ENCODE assay signal across 15 cellular contexts in genomic region chr2:26297061-26297460, GRCh38. TPM values are rescaled to one million over a fixed set of nuclear protein-coding genes. Genes with fewer than 3 reads are reported as not detected.
DNase-seq lines count a peak whose midpoint lies in the region; TF ChIP-seq lines count a peak whose summit lies in the region.
"Had no signal": no experiment of that assay in that cellular context is flagged by ENCODE, and none has a peak within 500 bp of the region (broad histone marks: within the 10 kb centered on the region; RNA-seq: fewer than 3 reads in every experiment).

No MANE protein-coding gene starts in this region.

- H4K91ac ChIP-seq in trophoblast cell (ENCODE audit: low read depth, low read length): no peak overlapping the region

- no peak overlapping the region for H3K27ac Mint-ChIP-seq in MCF 10A (ENCODE audit: low read depth, unreplicated experiment)
- H3K27ac Mint-ChIP-seq: CD8-positive, alpha-beta T cell; HFFc6 had no signal

- H3K9me3 ChIP-seq in breast epithelium: no peaks in the 10 kb centered on the region
- no peaks in the 10 kb centered on the region for H3K9me3 ChIP-seq in mammary epithelial cell (replicated peaks; ENCODE audit: insufficient read depth, low read length)
- H3K9me3 ChIP-seq in trophoblast cell (ENCODE audit: insufficient read depth, low read depth, low read length): no peaks in the 10 kb centered on the region
- H3K9me3 ChIP-seq in effector memory CD4-positive, alpha-beta T cell (ENCODE audit: control insufficient read depth, low read length): no peaks in the 10 kb centered on the region
- H3K9me3 ChIP-seq in A673 (ENCODE audit: low read depth, low read length, poor library complexity, severe bottlenecking): no peaks in the 10 kb centered on the region
- H3K9me3 ChIP-seq: BE2C, HAP-1 had no signal

- H4K20me1 ChIP-seq in mammary epithelial cell (ENCODE audit: insufficient read depth, low read length): no peaks in the 10 kb centered on the region

- no peaks in the 10 kb centered on the region for H3K36me3 ChIP-seq in breast epithelium
- no peaks in the 10 kb centered on the region for H3K36me3 ChIP-seq in mammary epithelial cell (ENCODE audit: insufficient read depth, low read length)
- H3K36me3 ChIP-seq in trophoblast cell (ENCODE audit: control insufficient read depth in 1 of 2, insufficient read depth in 2 of 2, low read length in 2 of 2): no peaks in the 10 kb centered on the region
- H3K36me3 ChIP-seq in effector memory CD4-positive, alpha-beta T cell (ENCODE audit: control insufficient read depth, insufficient read depth, low read length): no peaks in the 10 kb centered on the region
- no peaks in the 10 kb centered on the region for H3K36me3 ChIP-seq in A673 (ENCODE audit: insufficient read depth, low read length, poor library complexity, severe bottlenecking)
- H3K36me3 ChIP-seq: BE2C, HAP-1 had no signal

- H2AK5ac ChIP-seq in trophoblast cell (ENCODE audit: low read length): no peak overlapping the region

- WGBS in mammary epithelial cell (ENCODE audit: low coverage, missing lambda C conversion rate): 63% methylated on average over 3 of the region's 3 CpGs
- WGBS in trophoblast cell (ENCODE audit: extremely low coverage, insufficient coverage, insufficient read length): 100% methylated on average over 1 of the region's 3 CpGs

- no peak overlapping the region for H3K4me3 Mint-ChIP-seq in MCF 10A (ENCODE audit: unreplicated experiment)
- H3K4me3 Mint-ChIP-seq: CD8-positive, alpha-beta T cell; HFFc6 had no signal

- H3K23ac ChIP-seq in trophoblast cell (ENCODE audit: low read length): no peak overlapping the region

- no peak for TF ChIP-seq POLR2A in breast epithelium (IDR thresholded peaks at IDR 0.05)

- DNase-seq in breast epithelium (ENCODE audit: low spot score in 2 of 2): no peak
- no peak for DNase-seq in MCF 10A (ENCODE audit: unreplicated experiment)
- DNase-seq in mammary epithelial cell: no peak
- peak; percentile 25 to 60 for DNase-seq in trophoblast cell
- DNase-seq in NK-92 (lab: John Stamatoyannopoulos, UW; ENCODE audit: unreplicated experiment): no peak
- no peak for DNase-seq in effector memory CD4-positive, alpha-beta T cell
- no peak for DNase-seq in A673 (ENCODE audit: low spot score)
- DNase-seq: BE2C; CD8-positive, alpha-beta T cell; COR-L47; HFFc6 had no signal

- peak overlapping the region; percentile 46 for H2BK12ac ChIP-seq in trophoblast cell (ENCODE audit: low read length)

- no peak overlapping the region for H3K18ac ChIP-seq in trophoblast cell (ENCODE audit: low read length)

- H2BK5ac ChIP-seq in trophoblast cell (ENCODE audit: low read depth, low read length, poor library complexity): peak overlapping the region; percentile 46

- no peaks in the 10 kb centered on the region for H3K27me3 ChIP-seq in breast epithelium
- H3K27me3 ChIP-seq in mammary epithelial cell (ENCODE audit: insufficient read depth, low read length): no peaks in the 10 kb centered on the region
- H3K27me3 ChIP-seq in trophoblast cell (ENCODE audit: insufficient read depth, low read length): no peaks in the 10 kb centered on the region
- H3K27me3 ChIP-seq in effector memory CD4-positive, alpha-beta T cell (replicated peaks; ENCODE audit: control insufficient read depth, insufficient read depth, low read length, poor library complexity, severe bottlenecking): no peaks in the 10 kb centered on the region
- H3K27me3 ChIP-seq in A673 (replicated peaks; ENCODE audit: insufficient read depth, low read depth, low read length, poor library complexity): no peaks in the 10 kb centered on the region
- H3K27me3 ChIP-seq: BE2C had no signal

- H3K9ac ChIP-seq in mammary epithelial cell (ENCODE audit: insufficient read depth, low read length) (no peak overlapping the region), trophoblast cell (ENCODE audit: low read length) (no peak overlapping the region)
- H3K9ac ChIP-seq: KMS-11 had no signal

- no peak overlapping the region for H3K4me2 ChIP-seq in mammary epithelial cell (ENCODE audit: insufficient read depth, low read depth, low read length)
- peak overlapping the region; percentile 2 for H3K4me2 ChIP-seq in trophoblast cell (ENCODE audit: low read length)
- H3K4me2 ChIP-seq: KMS-11 had no signal

- H3K27ac ChIP-seq in breast epithelium (peak overlapping the region; percentile 42 to 65), mammary epithelial cell (ENCODE audit: insufficient read depth, low read depth, low read length) (no peak overlapping the region), trophoblast cell (ENCODE audit: low read depth, low read length) (no peak overlapping the region), A673 (ENCODE audit: low read depth, low read length, poor library complexity, severe bottlenecking) (no peak overlapping the region)
- H3K27ac ChIP-seq in effector memory CD4-positive, alpha-beta T cell (ENCODE audit: insufficient read depth, low read length, poor library complexity, severe bottlenecking): no peak overlapping the region
- H3K27ac ChIP-seq: C4-2B, KMS-11 had no signal

- H3K9me3 Mint-ChIP-seq in MCF 10A (ENCODE audit: unreplicated experiment): no peaks in the 10 kb centered on the region
- H3K9me3 Mint-ChIP-seq: HFFc6 had no signal

- intact Hi-C loops in breast epithelium (cut with DNase I; ENCODE audit: low total_unique reads): no loop called here
- intact Hi-C loops in MCF 10A (cut with micrococcal nuclease): no loop called here
- intact Hi-C loops in mammary epithelial cell (cut with micrococcal nuclease): no loop called here
- intact Hi-C loops in A673 (cut with micrococcal nuclease; ENCODE audit: unreplicated experiment): no loop called here

- H3K79me2 ChIP-seq in mammary epithelial cell (ENCODE audit: insufficient read depth, low read length) (no peaks in the 10 kb centered on the region), trophoblast cell (ENCODE audit: control insufficient read depth, insufficient read depth, low read length, poor library complexity) (peaks cover 3% of the 10 kb centered on the region)

- TF ChIP-seq CTCF in breast epithelium (IDR thresholded peaks at IDR 0.05): no peak
- TF ChIP-seq CTCF in MCF 10A (IDR thresholded peaks at IDR 0.05; ENCODE audit: unreplicated experiment): no peak
- TF ChIP-seq CTCF in mammary epithelial cell (conservative IDR thresholded peaks at IDR 0.05 in 1 of 2, IDR thresholded peaks at IDR 0.05 in 1 of 2; ENCODE audit: extremely low read depth in 1 of 2, insufficient read depth in 1 of 2, low read depth in 1 of 2, low read length in 2 of 2): no peak
- no peak for TF ChIP-seq CTCF in A673 (conservative IDR thresholded peaks at IDR 0.05; ENCODE audit: low read depth, low read length)

- no peak overlapping the region for H3K14ac ChIP-seq in trophoblast cell (ENCODE audit: low read length)

- H3K79me1 ChIP-seq in trophoblast cell (ENCODE audit: low read length): peaks cover 20% of the 10 kb centered on the region

- no peak overlapping the region for H4K12ac ChIP-seq in trophoblast cell (ENCODE audit: low read depth, low read length)

- CTCF ChIA-PET in MCF 10A (lab: Yijun Ruan, JAX) (no interaction called here), mammary epithelial cell (lab: Charles Lee; ENCODE audit: low non-redundant PET) (no interaction called here), A673 (lab: Charles Lee) (no interaction called here)

- H3K4me3 ChIP-seq in breast epithelium: no peak overlapping the region
- no peak overlapping the region for H3K4me3 ChIP-seq in mammary epithelial cell (replicated peaks in 1 of 3; ENCODE audit: insufficient read depth in 1 of 3, low read depth in 2 of 3, low read length in 3 of 3)
- no peak overlapping the region for H3K4me3 ChIP-seq in trophoblast cell (ENCODE audit: low read depth, low read length)
- no peak overlapping the region for H3K4me3 ChIP-seq in effector memory CD4-positive, alpha-beta T cell (ENCODE audit: insufficient read depth, low read depth, low read length, poor library complexity, severe bottlenecking)
- H3K4me3 ChIP-seq in A673 (ENCODE audit: low read depth, low read length, poor library complexity, severe bottlenecking): no peak overlapping the region
- H3K4me3 ChIP-seq: GM12878, HAP-1 had no signal

- BruUV-seq in MCF 10A (replicated peaks; lab: Mats Ljungman, UMichigan): no TSS peak
- BruUV-seq in mammary epithelial cell (replicated peaks; lab: Mats Ljungman, UMichigan): no TSS peak
- BruUV-seq in A673 (replicated peaks; lab: Mats Ljungman, UMichigan): no TSS peak

- POLR2A ChIA-PET in MCF 10A (lab: Yijun Ruan, JAX) (interaction anchor here (0.6 to 7.9 kb wide), 6 partner anchors 12 to 59 kb away, joined by 3 to 177 read pairs (median 18); partner anchors contain the start of genes HADHA and HADHB), A673 (lab: Charles Lee; ENCODE audit: low non-redundant PET) (interaction anchor here (0.6 to 0.7 kb wide), 2 partner anchors 22 to 347 kb away, joined by 3 read pairs; no protein-coding TSS in a partner anchor)

- H2AFZ ChIP-seq in mammary epithelial cell (ENCODE audit: low read depth, low read length) (peak overlapping the region; percentile 35), trophoblast cell (ENCODE audit: insufficient read depth, low read length, poor library complexity) (no peak overlapping the region)

- dilution Hi-C loops in mammary epithelial cell (cut with HindIII; ENCODE audit: low sequenced_read_pairs): no loop called here

- in situ Hi-C loops in mammary epithelial cell (cut with MboI; ENCODE audit: low sequenced_read_pairs in 2 of 2): no loop called here

- no peak overlapping the region for H4K8ac ChIP-seq in trophoblast cell (ENCODE audit: low read depth, low read length)

- H3K36me3 Mint-ChIP-seq in MCF 10A (ENCODE audit: insufficient read depth, unreplicated experiment): no peaks in the 10 kb centered on the region
- H3K36me3 Mint-ChIP-seq: CD8-positive, alpha-beta T cell had no signal

- H3K4me1 ChIP-seq in breast epithelium: peaks cover 2 to 5% of the 10 kb centered on the region in 2 donors
- peaks cover 35% of the 10 kb centered on the region for H3K4me1 ChIP-seq in mammary epithelial cell (ENCODE audit: insufficient read depth, low read length)
- H3K4me1 ChIP-seq in trophoblast cell (ENCODE audit: control insufficient read depth in 1 of 2, insufficient read depth in 2 of 2, low read length in 2 of 2): peaks cover 20 to 23% of the 10 kb centered on the region in 2 experiments
- peaks cover 11% of the 10 kb centered on the region for H3K4me1 ChIP-seq in effector memory CD4-positive, alpha-beta T cell (ENCODE audit: control insufficient read depth, insufficient read depth, low read length, poor library complexity, severe bottlenecking)
- H3K4me1 ChIP-seq in A673 (ENCODE audit: insufficient read depth, low read length, poor library complexity, severe bottlenecking): peaks cover 9% of the 10 kb centered on the region
- H3K4me1 ChIP-seq: BE2C had no signal

- peak overlapping the region; percentile 54 for H2BK120ac ChIP-seq in trophoblast cell (ENCODE audit: insufficient read depth, low read length, poor library complexity)

- H3K27me3 Mint-ChIP-seq in MCF 10A (ENCODE audit: insufficient read depth, unreplicated experiment): no peaks in the 10 kb centered on the region

- H3K4ac ChIP-seq in trophoblast cell (ENCODE audit: low read depth, low read length): no peak overlapping the region

- peaks cover 8% of the 10 kb centered on the region for H3K4me1 Mint-ChIP-seq in MCF 10A (ENCODE audit: insufficient read depth, unreplicated experiment)

RNA-seq across cellular contexts. Expression of gene SELENOI, which starts 48.9 kb away (rescaled TPM):
- total RNA-seq in breast epithelium: 10 to 100 TPM in 2 of 3 donors, 1 to 10 TPM in 1; 6.6 to 26.3 (median 17.4) TPM
- total RNA-seq in MCF 10A (2022): 43.8 and 51.0 TPM in 2 replicates
- 10 to 100 TPM; 42.7 to 64.1 TPM for total RNA-seq in mammary epithelial cell
- polyA plus RNA-seq in mammary epithelial cell: 16.8 TPM
- 96.3 TPM for polyA minus RNA-seq in mammary epithelial cell
- 13.7 and 14.1 TPM in 2 replicates for polyA plus RNA-seq in trophoblast cell (2013)
- total RNA-seq in A673 (2021): 48.5 and 62.7 TPM in 2 replicates

RNA-seq across cellular contexts. Expression of gene ADGRF3, which starts 49.5 kb away (rescaled TPM):
- under 1 TPM in 1 of 3 donors, not detected in 2; under 0.01 TPM for total RNA-seq in breast epithelium
- 0.17 TPM in 1 of 2 replicates, not detected in the other for total RNA-seq in MCF 10A (2022)
- under 1 TPM; 0.17 to 0.45 TPM for total RNA-seq in mammary epithelial cell
- polyA plus RNA-seq in mammary epithelial cell: 0.07 TPM
- polyA minus RNA-seq in mammary epithelial cell: not detected
- polyA plus RNA-seq in trophoblast cell (2013): 0.01 and 0.03 TPM in 2 replicates
- 0.39 and 1.1 TPM in 2 replicates for total RNA-seq in A673 (2021)

RNA-seq across cellular contexts. Expression of gene HADHB, which starts 52.3 kb away (rescaled TPM):
- total RNA-seq in breast epithelium (100 to 1,000 TPM; 139 to 157 (median 147) TPM), MCF 10A (2022) (126 and 143 TPM in 2 replicates), mammary epithelial cell (100 to 1,000 TPM; 126 to 144 TPM), A673 (2021) (101 and 106 TPM in 2 replicates)
- 113 TPM for polyA plus RNA-seq in mammary epithelial cell
- 79.3 TPM for polyA minus RNA-seq in mammary epithelial cell
- polyA plus RNA-seq in trophoblast cell (2013): 45.9 and 46.1 TPM in 2 replicates

RNA-seq across cellular contexts. Expression of gene HADHA, which starts 52.6 kb away (rescaled TPM):
- total RNA-seq in breast epithelium: 100 to 1,000 TPM; 139 to 156 (median 141) TPM
- total RNA-seq in MCF 10A (2022): 132 and 152 TPM in 2 replicates
- 100 to 1,000 TPM; 155 to 174 TPM for total RNA-seq in mammary epithelial cell
- polyA plus RNA-seq in mammary epithelial cell: 124 TPM
- 285 TPM for polyA minus RNA-seq in mammary epithelial cell
- polyA plus RNA-seq in trophoblast cell (2013): 73.1 TPM in 2 replicates
- 136 and 137 TPM in 2 replicates for total RNA-seq in A673 (2021)

Comparison
In these comparisons a context has a peak if more than half of its experiments do, and no peak if none do; other contexts are left out.
1. H3K27ac ChIP-seq: peak in breast epithelium (2 of 2); none in mammary epithelial cell (single experiment), trophoblast cell (single experiment), effector memory CD4-positive, alpha-beta T cell (single experiment) and A673 (single experiment).
2. DNase-seq: peak in trophoblast cell (2 of 2); none in breast epithelium (0 of 2), MCF 10A (single experiment), mammary epithelial cell (single experiment), NK-92 (single experiment), effector memory CD4-positive, alpha-beta T cell (0 of 3) and A673 (single experiment).